ENCODE assay signal across 27 cellular contexts in the genomic region with DNA sequence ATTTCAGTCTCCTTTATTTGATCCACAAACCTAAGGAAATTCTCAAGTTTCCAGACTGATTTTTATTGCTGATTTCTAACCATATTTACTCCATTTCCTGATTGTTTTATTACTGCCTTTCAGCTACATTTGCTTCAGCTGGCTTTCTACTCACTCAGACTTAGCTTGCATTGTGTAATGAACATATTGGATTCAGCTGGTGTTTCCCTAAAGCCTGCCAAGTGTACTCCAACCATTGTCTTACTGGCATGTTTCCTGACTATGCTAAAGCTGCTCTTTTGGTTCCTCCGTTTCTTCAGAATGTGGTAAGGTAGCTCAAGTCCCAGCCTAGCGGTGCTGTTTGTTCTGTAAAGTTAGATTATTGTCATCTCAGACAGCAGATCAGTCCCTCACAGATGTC. TPM values are rescaled to one million over a fixed set of nuclear protein-coding genes. Genes with fewer than 3 reads are reported as not detected.
DNase-seq lines count a peak whose midpoint lies in the region; ATAC-seq and TF ChIP-seq lines count a peak whose summit lies in the region.
"Had no signal": no experiment of that assay in that cellular context is flagged by ENCODE, and none has a peak within 500 bp of the region (broad histone marks: within the 10 kb centered on the region; RNA-seq: fewer than 3 reads in every experiment).

No MANE protein-coding gene starts in this region.

- H3K9me3 ChIP-seq in prostate gland (no peaks in the 10 kb centered on the region), PC-9 (ENCODE audit: insufficient read depth, low read depth) (no peaks in the 10 kb centered on the region)
- H3K9me3 ChIP-seq: breast epithelium, MG63, neutrophil, testis had no signal

- DNase-seq in Ammon's horn (ENCODE audit: low spot score): peak; percentile 41
- peak; percentile 63 for DNase-seq in NCI-H1092 treated with DMSO at 0.1 percent for 48 hours (lab: John Stamatoyannopoulos, UW)
- peak; percentile 47 for DNase-seq in fibroblast of mammary gland (ENCODE audit: low read depth)
- peak; percentile 3 for DNase-seq in prostate gland (ENCODE audit: low spot score)
- DNase-seq in PC-9: no peak
- no peak for DNase-seq in HCEC 1CT
- DNase-seq: AML-193; COR-L47; dorsolateral prefrontal cortex; H7; left cardiac atrium; MG63; NCI-H146; NCI-H345; retina; stimulated activated CD4-positive, alpha-beta T cell treated with anti-CD3 and anti-CD28 coated beads, Interleukin-15, amount 100 ng/mL, for 24 hours; SW 1271; testis had no signal

- TF ChIP-seq CTCF in fibroblast of mammary gland (conservative IDR thresholded peaks at IDR 0.05; ENCODE audit: control insufficient read depth, insufficient read depth, low read depth, low read length): no peak
- no peak for TF ChIP-seq CTCF in prostate gland (IDR thresholded peaks at IDR 0.05)
- TF ChIP-seq CTCF in PC-9 (conservative IDR thresholded peaks at IDR 0.05): no peak

- no peaks in the 10 kb centered on the region for H3K79me2 ChIP-seq in PC-9 (ENCODE audit: low read depth)

- H3F3A ChIP-seq in PC-9 (ENCODE audit: insufficient read depth, low read depth): no peaks in the 10 kb centered on the region

- CTCF ChIA-PET in PC-9 (lab: Charles Lee): no interaction called here

- 0% methylated on average over 2 of the region's 2 CpGs for WGBS in prostate gland

- no peak for TF ChIP-seq POLR2A in prostate gland (IDR thresholded peaks at IDR 0.05)

- H3K4me3 ChIP-seq in fibroblast of mammary gland (ENCODE audit: control insufficient read depth, low read depth, low read length) (no peak overlapping the region), prostate gland (no peak overlapping the region), PC-9 (no peak overlapping the region)
- H3K4me3 ChIP-seq: breast epithelium, dorsolateral prefrontal cortex, MG63, testis had no signal

- no TSS peak for BruUV-seq in PC-9 (replicated peaks; lab: Mats Ljungman, UMichigan)

- POLR2A ChIA-PET in PC-9 (lab: Charles Lee; ENCODE audit: unreplicated experiment): no interaction called here

- H3K36me3 ChIP-seq in prostate gland (no peaks in the 10 kb centered on the region), PC-9 (ENCODE audit: low read depth) (no peaks in the 10 kb centered on the region)
- H3K36me3 ChIP-seq: breast epithelium, MG63, neutrophil had no signal

- no peaks in the 10 kb centered on the region for H4K20me1 ChIP-seq in PC-9 (ENCODE audit: insufficient read depth)

- intact Hi-C loops in prostate gland (cut with DNase I): no loop called here
- intact Hi-C loops in PC-9 (cut with micrococcal nuclease; ENCODE audit: unreplicated experiment): no loop called here

- H3K27me3 ChIP-seq in prostate gland (replicated peaks; ENCODE audit: insufficient read depth): no peaks in the 10 kb centered on the region
- H3K27me3 ChIP-seq in PC-9 (ENCODE audit: insufficient read depth, low read depth): no peaks in the 10 kb centered on the region
- H3K27me3 ChIP-seq: MG63, neutrophil, testis had no signal

- no peak overlapping the region for H2AFZ ChIP-seq in PC-9

- no peaks in the 10 kb centered on the region for H3K9me2 ChIP-seq in PC-9 (ENCODE audit: insufficient read depth)

- H3K4me1 ChIP-seq in prostate gland (replicated peaks): no peaks in the 10 kb centered on the region
- no peaks in the 10 kb centered on the region for H3K4me1 ChIP-seq in PC-9 (replicated peaks; ENCODE audit: insufficient read depth)
- H3K4me1 ChIP-seq: breast epithelium, testis had no signal

- H3K27ac ChIP-seq in prostate gland (no peak overlapping the region), PC-9 (no peak overlapping the region)
- H3K27ac ChIP-seq: dorsolateral prefrontal cortex, epithelial cell of prostate, neutrophil, RWPE1, testis had no signal

- ATAC-seq in SK-N-SH treated with all-trans-retinoic acid at 6 μM for 48 hours: no peak
- ATAC-seq: HepG2 had no signal

- H3K4me2 ChIP-seq in PC-9: no peak overlapping the region

TF ChIP-seq in SK-N-SH treated with all-trans-retinoic acid at 6 μM for 48 hours, 23 proteins besides CTCF, POLR2A, EP300 and RAD21:
- TF ChIP-seq PPARA (CRISPR knock-in tag; IDR thresholded peaks at IDR 0.05; ENCODE audit: borderline replicate concordance) (no peak), RARB (CRISPR knock-in tag; IDR thresholded peaks at IDR 0.05) (no peak), ZNF8 (CRISPR knock-in tag; IDR thresholded peaks at IDR 0.05) (no peak), TCF4 (CRISPR knock-in tag; IDR thresholded peaks at IDR 0.05; ENCODE audit: borderline replicate concordance) (no peak), CSDC2 (CRISPR knock-in tag; IDR thresholded peaks at IDR 0.05) (no peak), BACH2 (CRISPR knock-in tag; IDR thresholded peaks at IDR 0.05; ENCODE audit: borderline replicate concordance) (no peak), GLIS3 (CRISPR knock-in tag; IDR thresholded peaks at IDR 0.05) (no peak), ZFP30 (CRISPR knock-in tag; IDR thresholded peaks at IDR 0.05) (no peak), ZNF565 (CRISPR knock-in tag; conservative IDR thresholded peaks at IDR 0.05; ENCODE audit: low read depth) (no peak), ZFP3 (CRISPR knock-in tag; IDR thresholded peaks at IDR 0.05) (no peak), ZNF70 (CRISPR knock-in tag; IDR thresholded peaks at IDR 0.05) (no peak), SNAI2 (CRISPR knock-in tag; IDR thresholded peaks at IDR 0.05) (no peak), ESRRG (CRISPR knock-in tag; IDR thresholded peaks at IDR 0.05) (no peak), ZC3H10 (CRISPR knock-in tag; IDR thresholded peaks at IDR 0.05) (no peak)
- TF ChIP-seq, protein P1, sequence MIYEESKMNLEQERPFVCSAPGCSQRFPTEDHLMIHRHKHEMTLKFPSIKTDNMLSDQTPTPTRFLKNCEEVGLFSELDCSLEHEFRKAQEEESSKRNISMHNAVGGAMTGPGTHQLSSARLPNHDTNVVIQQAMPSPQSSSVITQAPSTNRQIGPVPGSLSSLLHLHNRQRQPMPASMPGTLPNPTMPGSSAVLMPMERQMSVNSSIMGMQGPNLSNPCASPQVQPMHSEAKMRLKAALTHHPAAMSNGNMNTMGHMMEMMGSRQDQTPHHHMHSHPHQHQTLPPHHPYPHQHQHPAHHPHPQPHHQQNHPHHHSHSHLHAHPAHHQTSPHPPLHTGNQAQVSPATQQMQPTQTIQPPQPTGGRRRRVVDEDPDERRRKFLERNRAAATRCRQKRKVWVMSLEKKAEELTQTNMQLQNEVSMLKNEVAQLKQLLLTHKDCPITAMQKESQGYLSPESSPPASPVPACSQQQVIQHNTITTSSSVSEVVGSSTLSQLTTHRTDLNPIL (CRISPR knock-in tag; IDR thresholded peaks at IDR 0.05; ENCODE audit: low read depth): no peak
- TF ChIP-seq, protein P2, sequence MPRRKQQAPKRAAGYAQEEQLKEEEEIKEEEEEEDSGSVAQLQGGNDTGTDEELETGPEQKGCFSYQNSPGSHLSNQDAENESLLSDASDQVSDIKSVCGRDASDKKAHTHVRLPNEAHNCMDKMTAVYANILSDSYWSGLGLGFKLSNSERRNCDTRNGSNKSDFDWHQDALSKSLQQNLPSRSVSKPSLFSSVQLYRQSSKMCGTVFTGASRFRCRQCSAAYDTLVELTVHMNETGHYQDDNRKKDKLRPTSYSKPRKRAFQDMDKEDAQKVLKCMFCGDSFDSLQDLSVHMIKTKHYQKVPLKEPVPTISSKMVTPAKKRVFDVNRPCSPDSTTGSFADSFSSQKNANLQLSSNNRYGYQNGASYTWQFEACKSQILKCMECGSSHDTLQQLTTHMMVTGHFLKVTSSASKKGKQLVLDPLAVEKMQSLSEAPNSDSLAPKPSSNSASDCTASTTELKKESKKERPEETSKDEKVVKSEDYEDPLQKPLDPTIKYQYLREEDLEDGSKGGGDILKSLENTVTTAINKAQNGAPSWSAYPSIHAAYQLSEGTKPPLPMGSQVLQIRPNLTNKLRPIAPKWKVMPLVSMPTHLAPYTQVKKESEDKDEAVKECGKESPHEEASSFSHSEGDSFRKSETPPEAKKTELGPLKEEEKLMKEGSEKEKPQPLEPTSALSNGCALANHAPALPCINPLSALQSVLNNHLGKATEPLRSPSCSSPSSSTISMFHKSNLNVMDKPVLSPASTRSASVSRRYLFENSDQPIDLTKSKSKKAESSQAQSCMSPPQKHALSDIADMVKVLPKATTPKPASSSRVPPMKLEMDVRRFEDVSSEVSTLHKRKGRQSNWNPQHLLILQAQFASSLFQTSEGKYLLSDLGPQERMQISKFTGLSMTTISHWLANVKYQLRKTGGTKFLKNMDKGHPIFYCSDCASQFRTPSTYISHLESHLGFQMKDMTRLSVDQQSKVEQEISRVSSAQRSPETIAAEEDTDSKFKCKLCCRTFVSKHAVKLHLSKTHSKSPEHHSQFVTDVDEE (CRISPR knock-in tag; IDR thresholded peaks at IDR 0.05): no peak
TF ChIP-seq in SK-N-SH treated with all-trans-retinoic acid at 6 μM for 48 hours: peak in this region for 0.

RNA-seq across cellular contexts. Expression of a gene that starts 53.2 kb away (rescaled TPM):
- total RNA-seq in prostate gland: not detected
- not detected in 2 replicates for total RNA-seq in PC-9 (2021)
- total RNA-seq: activated T-helper 1 cell treated with anti-CD3 and anti-CD28 coated beads, Interleukin-12 subunit alpha, Interleukin-12 subunit beta, Interleukin-2, Interleukin-4 antibody, amounts not matched to agents 30 ng/mL and 10 ng/mL and 1 ng/mL, durations not matched to agents 14 hours and 24 hours and 36 hours; breast epithelium; glomerular endothelial cell; H7; HepG2; left cardiac atrium; mononuclear cell had no signal

Comparison
In these comparisons a context has a peak if more than half of its experiments do, and no peak if none do; other contexts are left out.
1. DNase-seq: peak in Ammon's horn (single experiment), NCI-H1092 treated with DMSO at 0.1 percent for 48 hours (single experiment), fibroblast of mammary gland (single experiment) and prostate gland (single experiment); none in PC-9 (0 of 2) and HCEC 1CT (single experiment).